22 cellular contexts compared by ENCODE assay signal in genomic region chr6:81940451-81940850, GRCh38.
"Had no signal": no experiment of that assay in that cellular context is flagged by ENCODE, and none has a peak within 500 bp of the region (broad histone marks: within the 10 kb centered on the region; RNA-seq: fewer than 3 reads in every experiment).

No MANE protein-coding gene starts in this region.

- H3K27ac ChIP-seq: dorsolateral prefrontal cortex, ovary, right lobe of liver had no signal

- H3K9me3 Mint-ChIP-seq: activated naive CD8-positive, alpha-beta T cell treated with anti-CD3 and anti-CD28 coated beads for 36 hours; brain; endodermal cell had no signal

- H3K4me3 Mint-ChIP-seq: activated CD4-positive, alpha-beta T cell treated with anti-CD3 and anti-CD28 coated beads for 36 hours; activated naive CD8-positive, alpha-beta T cell treated with anti-CD3 and anti-CD28 coated beads for 36 hours; brain; endodermal cell; naive B cell; neural crest cell; stimulated activated effector memory CD8-positive, alpha-beta T cell treated with anti-CD3 and anti-CD28 coated beads, Interleukin-12 subunit alpha, Interleukin-12 subunit beta, amount 100 ng/mL, for 72 hours; T-cell; WTC11 had no signal

- H3K4me3 ChIP-seq: dorsolateral prefrontal cortex, heart left ventricle, ovary, right lobe of liver, thoracic aorta had no signal

- H3K36me3 ChIP-seq: heart left ventricle, ovary, right lobe of liver, thoracic aorta had no signal

- H3K27me3 Mint-ChIP-seq: activated CD4-positive, alpha-beta T cell treated with anti-CD3 and anti-CD28 coated beads for 36 hours; activated naive CD8-positive, alpha-beta T cell treated with anti-CD3 and anti-CD28 coated beads for 36 hours; T-cell had no signal

- H3K27me3 ChIP-seq: heart left ventricle, ovary, right lobe of liver had no signal

- H3K9me3 ChIP-seq: heart left ventricle, ovary, right lobe of liver, thoracic aorta had no signal

- ATAC-seq: activated CD4-positive, alpha-beta T cell treated with anti-CD3 and anti-CD28 coated beads for 36 hours; heart left ventricle; left ventricle myocardium superior; right lobe of liver; stimulated activated effector memory CD8-positive, alpha-beta T cell treated with anti-CD3 and anti-CD28 coated beads, Interleukin-12 subunit alpha, Interleukin-12 subunit beta, amount 100 ng/mL, for 72 hours; T-cell; WTC11 had no signal

- DNase-seq: activated CD4-positive, alpha-beta T cell treated with anti-CD3 and anti-CD28 coated beads for 36 hours; activated CD4-positive, alpha-beta T cell treated with anti-CD3 and anti-CD28 coated beads, Interleukin-2, amount 50 U/mL, for 48 hours; activated naive CD4-positive, alpha-beta T cell; activated naive CD8-positive, alpha-beta T cell treated with anti-CD3 and anti-CD28 coated beads for 36 hours; activated T-cell treated with anti-CD3 and anti-CD28 coated beads for 4 hours; amniotic stem cell; central memory CD4-positive, alpha-beta T cell; dorsolateral prefrontal cortex; endodermal cell; heart left ventricle; kidney glomerular epithelial cell; left ventricle myocardium superior; naive B cell; ovary; right lobe of liver; stimulated activated CD4-positive, alpha-beta T cell treated with anti-CD3 and anti-CD28 coated beads, Interleukin-4, amount 100 ng/mL, for 24 hours had no signal

- H3K36me3 Mint-ChIP-seq: activated naive CD8-positive, alpha-beta T cell treated with anti-CD3 and anti-CD28 coated beads for 36 hours; brain; naive B cell; stimulated activated effector memory CD8-positive, alpha-beta T cell treated with anti-CD3 and anti-CD28 coated beads, Interleukin-12 subunit alpha, Interleukin-12 subunit beta, amount 100 ng/mL, for 72 hours; T-cell; WTC11 had no signal

- H3K27ac Mint-ChIP-seq: activated CD4-positive, alpha-beta T cell treated with anti-CD3 and anti-CD28 coated beads for 36 hours; activated naive CD8-positive, alpha-beta T cell treated with anti-CD3 and anti-CD28 coated beads for 36 hours; brain; endodermal cell; naive B cell; stimulated activated effector memory CD8-positive, alpha-beta T cell treated with anti-CD3 and anti-CD28 coated beads, Interleukin-12 subunit alpha, Interleukin-12 subunit beta, amount 100 ng/mL, for 72 hours; T-cell had no signal

- H3K4me1 Mint-ChIP-seq: activated CD4-positive, alpha-beta T cell treated with anti-CD3 and anti-CD28 coated beads for 36 hours; activated naive CD8-positive, alpha-beta T cell treated with anti-CD3 and anti-CD28 coated beads for 36 hours; naive B cell; neural crest cell; stimulated activated effector memory CD8-positive, alpha-beta T cell treated with anti-CD3 and anti-CD28 coated beads, Interleukin-12 subunit alpha, Interleukin-12 subunit beta, amount 100 ng/mL, for 72 hours; T-cell had no signal
